In the genomic region with DNA sequence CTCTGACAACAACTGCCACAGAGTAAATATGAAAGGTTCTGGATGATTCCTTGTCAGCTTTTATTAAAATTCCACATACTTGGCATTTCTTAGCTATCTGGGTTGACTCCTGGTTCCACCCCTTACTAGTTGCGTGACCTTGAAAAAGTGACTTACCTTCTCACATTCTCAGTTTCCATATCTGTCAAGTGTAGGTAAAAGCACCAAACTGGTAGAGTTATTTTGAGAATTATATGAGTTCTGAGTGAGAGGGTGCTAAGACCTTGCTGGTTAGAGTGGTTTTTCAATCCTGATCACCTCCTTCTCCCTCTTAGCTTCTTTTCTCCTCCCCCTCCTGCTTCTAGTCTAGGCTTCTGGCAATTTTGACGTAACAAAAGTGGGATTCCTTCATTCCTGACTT, we compare ENCODE assay signal across 13 cellular contexts.
A peak's percentile ranks its signal among the peaks of the same experiment; 100 is the strongest.
DNase-seq lines count a peak whose midpoint lies in the region; ATAC-seq, FAIRE-seq and TF ChIP-seq lines count a peak whose summit lies in the region.
"Had no signal": no experiment of that assay in that cellular context is flagged by ENCODE, and none has a peak within 500 bp of the region (broad histone marks: within the 10 kb centered on the region; RNA-seq: fewer than 3 reads in every experiment).

No MANE protein-coding gene starts in this region.

- intact Hi-C loops in kidney (cut with DNase I) (loop anchor here (5.0 to 10.0 kb wide), 2 partner anchors 272 to 310 kb away; no protein-coding TSS in a partner anchor), tibial artery (cut with DNase I; ENCODE audit: low total_unique reads) (loop anchor here (5.0 kb wide), 2 partner anchors 97 to 312 kb away; partner anchors contain the start of gene ARHGAP29)

- H3K4me3 Mint-ChIP-seq in T-helper 2 cell treated with Interferon-gamma antibody and Interleukin-4, amounts not matched to agents 5 μg/mL and 100 μg/mL, for 36 hours = no peak overlapping the region
- H3K4me3 Mint-ChIP-seq: activated CD4-positive, alpha-beta T cell treated with anti-CD3 and anti-CD28 coated beads for 36 hours had no signal

- H3K27ac ChIP-seq in kidney (ENCODE audit: low read depth in 2 of 2, low read length in 2 of 2) (peak overlapping the region; percentile 55 to 72), tibial artery (peak overlapping the region; percentile 53 to 73)
- H3K27ac ChIP-seq: SJCRH30 had no signal

- H3K36me3 ChIP-seq in kidney (ENCODE audit: control insufficient read depth in 1 of 2, insufficient read depth in 2 of 2, low read length in 2 of 2) (no peaks in the 10 kb centered on the region), tibial artery (no peaks in the 10 kb centered on the region)
- H3K36me3 ChIP-seq: SJCRH30 had no signal

- peak; percentile 40 for ATAC-seq in GM21576 (IDR thresholded peaks at IDR 0.05; ENCODE audit: unreplicated experiment)
- ATAC-seq in HG03432 (IDR thresholded peaks at IDR 0.05; ENCODE audit: unreplicated experiment) = peak; percentile 37
- ATAC-seq: activated CD4-positive, alpha-beta T cell treated with anti-CD3 and anti-CD28 coated beads for 36 hours had no signal

- no peaks in the 10 kb centered on the region for H3K36me3 Mint-ChIP-seq in T-helper 2 cell treated with Interferon-gamma antibody and Interleukin-4, amounts not matched to agents 5 μg/mL and 100 μg/mL, for 36 hours (ENCODE audit: low read depth)

- no peak for FAIRE-seq in kidney (lab: Jason Lieb, UNC)
- FAIRE-seq: bronchial epithelial cell had no signal

- no peaks in the 10 kb centered on the region for H3K27me3 ChIP-seq in tibial artery
- H3K27me3 ChIP-seq: SJCRH30 had no signal

- no peaks in the 10 kb centered on the region for H3K9me3 Mint-ChIP-seq in T-helper 2 cell treated with Interferon-gamma antibody and Interleukin-4, amounts not matched to agents 5 μg/mL and 100 μg/mL, for 36 hours

- H3K27ac Mint-ChIP-seq in T-helper 2 cell treated with Interferon-gamma antibody and Interleukin-4, amounts not matched to agents 5 μg/mL and 100 μg/mL, for 36 hours = no peak overlapping the region
- H3K27ac Mint-ChIP-seq: activated CD4-positive, alpha-beta T cell treated with anti-CD3 and anti-CD28 coated beads for 36 hours had no signal

- peaks cover 7% of the 10 kb centered on the region for H3K27me3 Mint-ChIP-seq in T-helper 2 cell treated with Interferon-gamma antibody and Interleukin-4, amounts not matched to agents 5 μg/mL and 100 μg/mL, for 36 hours (ENCODE audit: low read depth)

- H3K4me1 Mint-ChIP-seq in T-helper 2 cell treated with Interferon-gamma antibody and Interleukin-4, amounts not matched to agents 5 μg/mL and 100 μg/mL, for 36 hours (ENCODE audit: low read depth) = no peaks in the 10 kb centered on the region

- H3K4me1 ChIP-seq in kidney (ENCODE audit: control insufficient read depth in 1 of 2, insufficient read depth in 1 of 2, low read depth in 1 of 2, low read length in 2 of 2) = peaks cover 2 to 11% of the 10 kb centered on the region in 2 donors
- H3K4me1 ChIP-seq in tibial artery = peaks cover 0 to 27% (median 14%) of the 10 kb centered on the region in 4 donors
- H3K4me1 ChIP-seq: SJCRH30 had no signal

- TF ChIP-seq CTCF in kidney (IDR thresholded peaks at IDR 0.05; ENCODE audit: borderline replicate concordance, extremely low read depth, insufficient read depth) (no peak), tibial artery (IDR thresholded peaks at IDR 0.05) (no peak)

- H3K4me3 ChIP-seq in kidney (ENCODE audit: low read length in 2 of 2) (no peak overlapping the region), tibial artery (no peak overlapping the region)
- H3K4me3 ChIP-seq: SJCRH30 had no signal

- no peak for DNase-seq in kidney
- no peak for DNase-seq in tibial artery
- DNase-seq in RPMI8226 = no peak
- DNase-seq in NCI-H146 treated with DMSO at 0.1 percent for 48 hours (lab: John Stamatoyannopoulos, UW; ENCODE audit: unreplicated experiment) = no peak
- no peak for DNase-seq in T-helper 2 cell treated with Interferon-gamma antibody and Interleukin-4, amounts not matched to agents 5 μg/mL and 100 μg/mL, for 36 hours (ENCODE audit: low spot score)
- DNase-seq: activated CD4-positive, alpha-beta T cell treated with anti-CD3 and anti-CD28 coated beads for 36 hours; NCI-H524 treated with DMSO at 0.1 percent for 48 hours; SJCRH30; stimulated activated CD4-positive, alpha-beta T cell treated with anti-CD3 and anti-CD28 coated beads, Interleukin-1b, Interleukin-23, amount 100 ng/mL, for 48 hours; stimulated activated naive CD4-positive, alpha-beta T cell had no signal

- H3K9me3 ChIP-seq in kidney (ENCODE audit: control insufficient read depth in 1 of 2, low read length in 2 of 2) (no peaks in the 10 kb centered on the region), tibial artery (no peaks in the 10 kb centered on the region)
- H3K9me3 ChIP-seq: SJCRH30 had no signal

- peak overlapping the region in 1 of 2 donors; percentile 43 for H3K9ac ChIP-seq in kidney (ENCODE audit: low read length in 2 of 2)
